ENCODE assay signal across 10 cellular contexts in genomic region chr1:198660341-198661056, GRCh38. TPM values are rescaled to one million over a fixed set of nuclear protein-coding genes. Genes with fewer than 3 reads are reported as not detected.
DNase-seq lines count a peak whose midpoint lies in the region; ATAC-seq, FAIRE-seq and TF ChIP-seq lines count a peak whose summit lies in the region.
"Had no signal": no experiment of that assay in that cellular context is flagged by ENCODE, and none has a peak within 500 bp of the region (broad histone marks: within the 10 kb centered on the region; RNA-seq: fewer than 3 reads in every experiment).

No MANE protein-coding gene starts in this region.

- CTCF ChIA-PET in GM12878 (lab: Yijun Ruan, JAX) = interaction anchor here (1.1 to 2.1 kb wide), 3 partner anchors 14 to 21 kb away, joined by 4 to 10 read pairs (median 6); no protein-coding TSS in a partner anchor

- no peak overlapping the region; the same call in 1 of the 2 replicates for H2AFZ ChIP-seq in GM12878 (ENCODE audit: control insufficient read depth, low read depth, low read length)

- ATAC-seq in GM18511 (IDR thresholded peaks at IDR 0.05; ENCODE audit: unreplicated experiment) = peak; percentile 45
- peak; percentile 42 for ATAC-seq in GM21447 (IDR thresholded peaks at IDR 0.05; ENCODE audit: unreplicated experiment)
- ATAC-seq in HG03432 (IDR thresholded peaks at IDR 0.05; ENCODE audit: unreplicated experiment) = peak; percentile 36
- peak; percentile 24 for ATAC-seq in GM12878
- no peak for ATAC-seq in upper lobe of left lung (ENCODE audit: low FRiP score in 2 of 2)
- no peak for ATAC-seq in left cardiac atrium

- RAD21 ChIA-PET in GM12878 (lab: Charles Lee; ENCODE audit: unreplicated experiment) = interaction anchor here (0.6 to 3.6 kb wide), 9 partner anchors 10 to 273 kb away, joined by 3 to 21 read pairs (median 4); partner anchors contain the start of gene PTPRC

- SMC1A ChIA-PET in GM12878 (lab: Charles Lee; ENCODE audit: uncharacterized antibody, unreplicated experiment) = interaction anchor here (0.8 to 5.7 kb wide), 13 partner anchors 10 to 495 kb away, joined by 3 to 72 read pairs (median 8); partner anchors contain the start of gene PTPRC

- H3K27me3 ChIP-seq in GM12878 (replicated peaks in 1 of 2; ENCODE audit: control insufficient read depth in 2 of 2, insufficient read depth in 2 of 2, low read length in 1 of 2) (no peaks in the 10 kb centered on the region), upper lobe of left lung (no peaks in the 10 kb centered on the region)

- no peaks in the 10 kb centered on the region; the same call in 2 of the 3 replicates for H3K9me3 ChIP-seq in GM12878 (replicated peaks; ENCODE audit: control insufficient read depth, insufficient read depth, low read length)
- no peaks in the 10 kb centered on the region for H3K9me3 ChIP-seq in upper lobe of left lung

- TF ChIP-seq POLR2A in GM12878 (IDR thresholded peaks at IDR 0.05; ENCODE audit: low read depth, low read length) (no peak), upper lobe of left lung (IDR thresholded peaks at IDR 0.05) (no peak)

- FAIRE-seq in GM12878 (lab: Jason Lieb, UNC) = no peak

- H3K36me3 ChIP-seq in GM12878 (ENCODE audit: control insufficient read depth in 2 of 2, insufficient read depth in 2 of 2, low read length in 1 of 2) = 0 out of 4 replicates have a peak, but pooled peaks cover 0 to 2% of the 10 kb centered on the region in 2 experiments
- H3K36me3 ChIP-seq in upper lobe of left lung = no peaks in the 10 kb centered on the region

- H3K79me2 ChIP-seq in GM12878 (ENCODE audit: control insufficient read depth, insufficient read depth, low read length) = peaks cover 38% of the 10 kb centered on the region

- no peaks in the 10 kb centered on the region for H4K20me1 ChIP-seq in GM12878 (ENCODE audit: control insufficient read depth, insufficient read depth)

- H3K27ac ChIP-seq in GM12878 (ENCODE audit: control insufficient read depth, insufficient read depth) = peak overlapping the region; percentile 28
- H3K27ac ChIP-seq in upper lobe of left lung = peak overlapping the region in 1 of 4 donors; percentile 19

- TF ChIP-seq CTCF in GM12878 (IDR thresholded peaks at IDR 0.05 in 2 of 3, conservative IDR thresholded peaks at IDR 0.05 in 1 of 3; ENCODE audit: control insufficient read depth in 2 of 3, extremely low read depth in 1 of 3, insufficient read depth in 1 of 3, low read depth in 3 of 3, low read length in 3 of 3) (no peak), upper lobe of left lung (IDR thresholded peaks at IDR 0.05) (no peak)

- H3K4me3 ChIP-seq in GM12878 (no peak overlapping the region), upper lobe of left lung (no peak overlapping the region)

- H3K4me1 ChIP-seq in GM12878 (ENCODE audit: control insufficient read depth, insufficient read depth, low read length) (peaks cover 38% of the 10 kb centered on the region), upper lobe of left lung (peaks cover 0 to 10% (median 7%) of the 10 kb centered on the region in 4 donors)

- POLR2A ChIA-PET in GM12878 (lab: Charles Lee) = interaction anchor here (0.6 to 3.0 kb wide), 7 partner anchors 9 to 67 kb away, joined by 3 to 11 read pairs (median 4); no protein-coding TSS in a partner anchor

- intact Hi-C loops in GM12878 (cut with micrococcal nuclease; ENCODE audit: unreplicated experiment) (no loop called here), left cardiac atrium (cut with DNase I) (no loop called here)

- TF ChIP-seq EP300 in GM12878 (IDR thresholded peaks at IDR 0.05; ENCODE audit: borderline replicate concordance in 1 of 2, control insufficient read depth in 1 of 2, low read depth in 2 of 2, low read length in 2 of 2) (0 out of 4 replicates have a peak, but pooled peaks of 1 of the 2 experiments have one; percentile 53), upper lobe of left lung (IDR thresholded peaks at IDR 0.05) (no peak)

- WGBS in GM12878 (ENCODE audit: insufficient coverage, insufficient replicate concordance, low lambda C conversion rate, missing lambda C conversion rate) = 0% methylated on average over 1 of the region's 1 CpG
- 77 to 81% methylated on average over 1 of the region's 1 CpG for WGBS in upper lobe of left lung, 2 donors

- peak overlapping the region; percentile 75 for H3K4me2 ChIP-seq in GM12878 (ENCODE audit: control insufficient read depth, insufficient read depth)

- no TSS peak for BruUV-seq in GM12878 (replicated peaks; lab: Mats Ljungman, UMichigan)

- DNase-seq in GM12878 (ENCODE audit: low read depth, low spot score) (no peak), AG08395 (ENCODE audit: low spot score) (no peak), upper lobe of left lung (no peak), left cardiac atrium (no peak), KBM-7 (no peak)
- DNase-seq: NCI-H226, T-helper 9 cell had no signal

- in situ Hi-C loops in GM12878 (cut with MboI) (loop anchor here (5.0 kb wide), 1 partner anchor 52 kb away; no protein-coding TSS in a partner anchor), KBM-7 (cut with MboI; ENCODE audit: low pct_unique_long_range_greater_than_20kb, low sequenced_read_pairs) (no loop called here)

- no peak for TF ChIP-seq RAD21 in GM12878 (IDR thresholded peaks at IDR 0.05; ENCODE audit: insufficient read depth, low read depth, low read length)

- H3K9ac ChIP-seq in GM12878 (ENCODE audit: control insufficient read depth, insufficient read depth, low read length) = no peak overlapping the region

TF ChIP-seq in GM12878, 131 proteins besides CTCF, POLR2A, EP300 and RAD21 (continues in another document):
- TF ChIP-seq RUNX3 (IDR thresholded peaks at IDR 0.05; ENCODE audit: low read length) (peak; percentile 85), MYB (IDR thresholded peaks at IDR 0.05; ENCODE audit: borderline replicate concordance, low read depth, low read length) (no peak), CBFB (IDR thresholded peaks at IDR 0.05; ENCODE audit: low read depth) (0 out of 2 replicates have a peak, but pooled peaks have one; percentile 17), IKZF1 (conservative IDR thresholded peaks at IDR 0.05) (no peak; the same call in 1 of the 2 replicates), SMARCA5 (IDR thresholded peaks at IDR 0.05) (peak; percentile 73; the same call in 1 of the 2 replicates), CHD1 (IDR thresholded peaks at IDR 0.05; ENCODE audit: low read depth, low read length) (0 out of 2 replicates have a peak, but pooled peaks have one; percentile 50), CUX1 (IDR thresholded peaks at IDR 0.05; ENCODE audit: insufficient replicate concordance, low read depth, low read length) (peak; percentile 70), ZNF217 (IDR thresholded peaks at IDR 0.05) (peak; percentile 58; the same call in 1 of the 2 replicates), STAT1 (conservative IDR thresholded peaks at IDR 0.05) (no peak)

RNA-seq across cellular contexts. Expression of gene PTPRC, which starts 21.7 kb away (rescaled TPM):
- total RNA-seq in GM12878 (2013; cell fraction: nucleolus; rRNA removed) = 586 and 675 TPM in 2 replicates
- 117 and 136 TPM in 2 replicates for total RNA-seq in GM12878 (2014; rRNA removed)
- 167 and 171 TPM in 2 replicates for total RNA-seq in GM12878 (2014; rRNA removed; fragmentation: Illumina TruSeq; extraction: Trizol)
- 154 and 157 TPM in 2 replicates for total RNA-seq in GM12878 (2021)
- polyA plus RNA-seq in GM12878 (2011; ENCODE audit: low read depth) = 57.1 TPM
- polyA plus RNA-seq in GM12878 (2011; rRNA removed) = 171 and 221 TPM in 2 replicates
- 125 and 161 TPM in 2 replicates for polyA plus RNA-seq in GM12878 (2011; cell fraction: cytosol; rRNA removed)
- 106 and 128 TPM in 2 replicates for polyA plus RNA-seq in GM12878 (2011; cell fraction: nucleus; rRNA removed)
- 67.1 and 78.4 TPM in 2 replicates for polyA plus RNA-seq in GM12878 (2012)
- polyA plus RNA-seq in GM12878 (2014; fragmentation: Illumina TruSeq; extraction: Trizol) = 156 and 163 TPM in 2 replicates
- polyA plus RNA-seq in GM12878 (2014; fragmentation: Nextera tagmentation; extraction: Ambion mirVana) = 10 to 100 TPM; 72.9 to 73.6 TPM
- polyA plus RNA-seq in GM12878 (2014; rRNA removed) = 75.1 and 80.9 TPM in 2 replicates
- polyA plus RNA-seq in GM12878 (2016; fragmentation: Nextera tagmentation; extraction: Ambion mirVana) = 100 to 1,000 TPM; 117 to 119 TPM
- 240 and 280 TPM in 2 replicates for polyA minus RNA-seq in GM12878 (2011; rRNA and poly(A)+ RNA removed)
- polyA minus RNA-seq in GM12878 (2011; cell fraction: cytosol; rRNA and poly(A)+ RNA removed) = 70.3 and 72.0 TPM in 2 replicates
- 150 and 243 TPM in 2 replicates for polyA minus RNA-seq in GM12878 (2011; cell fraction: nucleus; rRNA and poly(A)+ RNA removed)
- total RNA-seq in upper lobe of left lung = 100 to 1,000 TPM in 3 of 6 donors, 10 to 100 TPM in 3; 70.2 to 171 (median 101) TPM
- total RNA-seq in left cardiac atrium = 10 to 100 TPM; 11.0 to 24.2 TPM

Comparison
In these comparisons a context has a peak if more than half of its experiments do, and no peak if none do; other contexts are left out.
1. ATAC-seq: peak in GM18511 (single experiment), GM21447 (single experiment), HG03432 (single experiment) and GM12878 (single experiment); none in upper lobe of left lung (0 of 2) and left cardiac atrium (0 of 2).